1 cellular context compared by ENCODE assay signal in genomic region chr13:99373436-99373835, GRCh38.
TF ChIP-seq lines count a peak whose summit lies in the region.

No MANE protein-coding gene starts in this region.

TF ChIP-seq in SK-N-SH, 30 proteins besides CTCF, POLR2A, EP300 and RAD21:
- no peak for TF ChIP-seq MEF2A (IDR thresholded peaks at IDR 0.05; ENCODE audit: borderline replicate concordance, low read depth)
- no peak for TF ChIP-seq USF2 (IDR thresholded peaks at IDR 0.05; ENCODE audit: borderline replicate concordance, low read depth, low read length)
- TF ChIP-seq FOSL2 (IDR thresholded peaks at IDR 0.05; ENCODE audit: borderline replicate concordance, low read depth), result no peak
- TF ChIP-seq MXI1 (IDR thresholded peaks at IDR 0.05; ENCODE audit: low read depth, low read length), result no peak
- no peak for TF ChIP-seq GATA2 (CRISPR knock-in tag; IDR thresholded peaks at IDR 0.05)
- TF ChIP-seq MAX (IDR thresholded peaks at IDR 0.05; ENCODE audit: low read depth), result no peak
TF ChIP-seq in SK-N-SH: peak in this region for 0.
